25 cellular contexts compared by ENCODE assay signal in genomic region chr17:18327093-18327492, GRCh38. TPM values are rescaled to one million over a fixed set of nuclear protein-coding genes. Genes with fewer than 3 reads are reported as not detected.
"Had no signal": no experiment of that assay in that cellular context is flagged by ENCODE, and none has a peak within 500 bp of the region (broad histone marks: within the 10 kb centered on the region; RNA-seq: fewer than 3 reads in every experiment).

No MANE protein-coding gene starts in this region.

- H3K36me3 Mint-ChIP-seq: natural killer cell treated with Interleukin-12 subunit alpha and Interleukin-12 subunit beta and Interleukin-15 and Interleukin-18, amount 100 ng/mL, for 72 hours had no signal

- H3K27ac Mint-ChIP-seq: natural killer cell treated with Interleukin-12 subunit alpha and Interleukin-12 subunit beta and Interleukin-15 and Interleukin-18, amount 100 ng/mL, for 72 hours had no signal

- H3K27me3 Mint-ChIP-seq: activated T-helper 17 cell treated with anti-CD3 and anti-CD28 coated beads, Interleukin-2, amount 50 U/mL, for 72 hours; memory B cell; natural killer cell treated with Interleukin-12 subunit alpha and Interleukin-12 subunit beta and Interleukin-15 and Interleukin-18, amount 100 ng/mL, for 72 hours; stimulated activated naive CD8-positive, alpha-beta T cell treated with anti-CD3 and anti-CD28 coated beads, Interleukin-15, amount 100 ng/mL, for 72 hours had no signal

- ATAC-seq: activated T-helper 17 cell treated with anti-CD3 and anti-CD28 coated beads, Interleukin-2, amount 50 U/mL, for 72 hours; heart left ventricle; left cardiac atrium; pancreas; psoas muscle; stimulated activated naive CD8-positive, alpha-beta T cell treated with anti-CD3 and anti-CD28 coated beads, Interleukin-15, amount 100 ng/mL, for 72 hours; WTC11 had no signal

- H3K4me3 Mint-ChIP-seq: activated T-helper 17 cell treated with anti-CD3 and anti-CD28 coated beads, Interleukin-2, amount 50 U/mL, for 72 hours; endodermal cell; memory B cell; natural killer cell treated with Interleukin-12 subunit alpha and Interleukin-12 subunit beta and Interleukin-15 and Interleukin-18, amount 100 ng/mL, for 72 hours; stimulated activated naive CD8-positive, alpha-beta T cell treated with anti-CD3 and anti-CD28 coated beads, Interleukin-15, amount 100 ng/mL, for 72 hours; WTC11 had no signal

- DNase-seq: activated CD4-positive, alpha-beta T cell treated with anti-CD3 and anti-CD28 coated beads, Interleukin-2, amount 50 U/mL, for 48 hours; activated T-cell treated with anti-CD3 and anti-CD28 coated beads, Interleukin-2, amount 50 U/mL, for 1 hour; amygdala; cortex of kidney; endodermal cell; esophagus squamous epithelium; heart left ventricle; islet precursor cell; left cardiac atrium; pancreas; psoas muscle; stimulated activated CD4-positive, alpha-beta T cell treated with anti-CD3 and anti-CD28 coated beads, Interleukin-12 subunit alpha, Interleukin-12 subunit beta, amount 100 ng/mL, for 4 hours; stimulated activated CD4-positive, alpha-beta T cell treated with anti-CD3 and anti-CD28 coated beads, Interleukin-4, amount 100 ng/mL, for 4 hours; stimulated activated naive CD8-positive, alpha-beta T cell treated with anti-CD3 and anti-CD28 coated beads, Interleukin-15, amount 100 ng/mL, for 72 hours; T-helper 9 cell; tibial artery had no signal

- H3K27ac ChIP-seq: esophagus squamous epithelium, heart left ventricle, neutrophil, pancreas, psoas muscle, right atrium auricular region, tibial artery had no signal

- H3K27me3 ChIP-seq: esophagus squamous epithelium, heart left ventricle, neutrophil, pancreas, right atrium auricular region, tibial artery had no signal

- H3K4me3 ChIP-seq: esophagus squamous epithelium, heart left ventricle, pancreas, psoas muscle, right atrium auricular region, tibial artery had no signal

- H3K9me3 Mint-ChIP-seq: activated T-helper 17 cell treated with anti-CD3 and anti-CD28 coated beads, Interleukin-2, amount 50 U/mL, for 72 hours; memory B cell; natural killer cell treated with Interleukin-12 subunit alpha and Interleukin-12 subunit beta and Interleukin-15 and Interleukin-18, amount 100 ng/mL, for 72 hours; stimulated activated naive CD8-positive, alpha-beta T cell treated with anti-CD3 and anti-CD28 coated beads, Interleukin-15, amount 100 ng/mL, for 72 hours had no signal

- H3K9me3 ChIP-seq: esophagus squamous epithelium, heart left ventricle, neutrophil, pancreas, psoas muscle, right atrium auricular region, tibial artery had no signal

- H3K4me1 Mint-ChIP-seq: endodermal cell, WTC11 had no signal

RNA-seq across cellular contexts. Expression of gene EVPLL, which starts 50.5 kb away (rescaled TPM):
- total RNA-seq: activated T-helper 17 cell treated with anti-CD3 and anti-CD28 coated beads, Interleukin-2, amount 50 U/mL, for 72 hours; cerebellum; endodermal cell; heart left ventricle; left cardiac atrium; natural killer cell treated with Interleukin-12 subunit alpha and Interleukin-12 subunit beta and Interleukin-15 and Interleukin-18, amount 100 ng/mL, for 72 hours; pancreas; psoas muscle; right atrium auricular region; skeletal muscle tissue; T-helper 1 cell treated with Interleukin-12 subunit alpha and Interleukin-12 subunit beta and Interleukin-4 antibody, amounts not matched to agents 30 ng/mL and 1 ng/mL, for 36 hours; WTC11 had no signal
